ENCODE assay signal across 8 cellular contexts in genomic region chr12:48682533-48682905, GRCh38. TPM values are rescaled to one million over a fixed set of nuclear protein-coding genes. Genes with fewer than 3 reads are reported as not detected.
DNase-seq lines count a peak whose midpoint lies in the region; ATAC-seq and TF ChIP-seq lines count a peak whose summit lies in the region.
"Not testable (repeated sequence)": the region's sequence is repeated elsewhere in the genome, so short reads cannot be mapped to it uniquely, and the experiment has no call there.

No MANE protein-coding gene starts in this region.

- H2BK5ac ChIP-seq in mesenchymal stem cell (ENCODE audit: low read depth, low read length, poor library complexity, severe bottlenecking), result not testable (repeated sequence)

- not testable (repeated sequence) for H4K8ac ChIP-seq in mesenchymal stem cell (ENCODE audit: low read length)

- not testable (repeated sequence) for H3K18ac ChIP-seq in mesenchymal stem cell (ENCODE audit: low read depth in 1 of 2, low read length in 2 of 2)

- H3K4me3 ChIP-seq in Caco-2 (ENCODE audit: low read depth, low read length), result peak overlapping the region; percentile 55
- H3K4me3 ChIP-seq in brain microvascular endothelial cell (ENCODE audit: low read depth, low read length), result peak overlapping the region; percentile 69
- peak overlapping the region; percentile 75 for H3K4me3 ChIP-seq in fibroblast of the aortic adventitia (ENCODE audit: low read depth, low read length)
- peak overlapping the region; percentile 57 to 88 for H3K4me3 ChIP-seq in mesenchymal stem cell (ENCODE audit: insufficient read depth in 1 of 2, low read depth in 1 of 2, low read length in 2 of 2)
- H3K4me3 ChIP-seq in psoas muscle, result peak overlapping the region; percentile 82
- H3K4me3 ChIP-seq in upper lobe of right lung, result peak overlapping the region; percentile 98

- not testable (repeated sequence) for H2BK15ac ChIP-seq in mesenchymal stem cell (ENCODE audit: low read depth, poor library complexity, severe bottlenecking)

- 4% methylated on average over 14 of the region's 19 CpGs for WGBS in mesenchymal stem cell
- whole genome bisulfite sequencing in psoas muscle, 3 donors, result 12 to 23% (median 20%) methylated on average over 19 of the region's 19 CpGs

- not testable (repeated sequence) for TF ChIP-seq CTCF in Caco-2 (IDR thresholded peaks at IDR 0.05; ENCODE audit: insufficient read depth in 1 of 2, low read depth in 1 of 2, low read length in 1 of 2, severe bottlenecking in 1 of 2, unreplicated experiment in 1 of 2); brain microvascular endothelial cell (IDR thresholded peaks at IDR 0.05; ENCODE audit: low read depth, low read length, missing control alignments); fibroblast of the aortic adventitia (IDR thresholded peaks at IDR 0.05; ENCODE audit: insufficient read depth, low read length); psoas muscle (IDR thresholded peaks at IDR 0.05); upper lobe of right lung (IDR thresholded peaks at IDR 0.05)

- H3K4me1 Mint-ChIP-seq in Caco-2 (ENCODE audit: low read depth, unreplicated experiment), result peaks cover 14% of the 10 kb centered on the region
- peaks cover 36% of the 10 kb centered on the region for H3K4me1 Mint-ChIP-seq in activated CD4-positive, alpha-beta T cell treated with anti-CD3 and anti-CD28 coated beads for 36 hours

- BruUV-seq in Caco-2 (replicated peaks; lab: Mats Ljungman, UMichigan), result TSS peak; percentile 85

- not testable (repeated sequence) for H3K9me3 Mint-ChIP-seq in Caco-2 (ENCODE audit: unreplicated experiment); activated CD4-positive, alpha-beta T cell treated with anti-CD3 and anti-CD28 coated beads for 36 hours (ENCODE audit: low read depth)

- peak overlapping the region; percentile 94 for H3K9ac ChIP-seq in mesenchymal stem cell (ENCODE audit: low read length)

- H2BK12ac ChIP-seq in mesenchymal stem cell (ENCODE audit: low read length in 2 of 2), result not testable (repeated sequence)

- peaks cover 62% of the 10 kb centered on the region for H3K36me3 Mint-ChIP-seq in Caco-2 (ENCODE audit: insufficient read depth, unreplicated experiment)
- H3K36me3 Mint-ChIP-seq in activated CD4-positive, alpha-beta T cell treated with anti-CD3 and anti-CD28 coated beads for 36 hours (ENCODE audit: low read depth), result peaks cover 38% of the 10 kb centered on the region

- peak overlapping the region; percentile 93 for H3K27ac Mint-ChIP-seq in Caco-2 (ENCODE audit: unreplicated experiment)
- H3K27ac Mint-ChIP-seq in activated CD4-positive, alpha-beta T cell treated with anti-CD3 and anti-CD28 coated beads for 36 hours, result peak overlapping the region; percentile 83

- H2AK5ac ChIP-seq in mesenchymal stem cell (ENCODE audit: low read length, severe bottlenecking), result not testable (repeated sequence)

- not testable (repeated sequence) for H3K79me1 ChIP-seq in mesenchymal stem cell (replicated peaks; ENCODE audit: low read length, poor library complexity, severe bottlenecking)

- in situ Hi-C loops in brain microvascular endothelial cell (cut with HindIII; ENCODE audit: low pct_ligation_motif_present, low sequenced_read_pairs), result not testable (repeated sequence)

- DNase-seq in Caco-2; activated CD4-positive, alpha-beta T cell treated with anti-CD3 and anti-CD28 coated beads for 36 hours; brain microvascular endothelial cell; fibroblast of the aortic adventitia (ENCODE audit: low read depth); mesenchymal stem cell; psoas muscle; upper lobe of right lung: not testable (repeated sequence)

- H3K9me3 ChIP-seq in Caco-2; KOPT-K1 (ENCODE audit: insufficient read depth, low read length, poor library complexity, severe bottlenecking); mesenchymal stem cell (ENCODE audit: control insufficient read depth, low read length); psoas muscle; upper lobe of right lung: not testable (repeated sequence)

- ATAC-seq in activated CD4-positive, alpha-beta T cell treated with anti-CD3 and anti-CD28 coated beads for 36 hours; psoas muscle; upper lobe of right lung: not testable (repeated sequence)

- POLR2A ChIA-PET in Caco-2 (lab: Charles Lee), result interaction anchor here (0.6 to 1.5 kb wide), 5 partner anchors 9 to 396 kb away, joined by 3 to 15 read pairs (median 3); partner anchors contain the start of gene ADCY6
- POLR2A ChIA-PET in activated CD4-positive, alpha-beta T cell treated with anti-CD3 and anti-CD28 coated beads for 36 hours (lab: Charles Lee), result interaction anchor here (0.5 to 1.5 kb wide), 14 partner anchors 9 to 640 kb away, joined by 3 to 8 read pairs (median 3); partner anchors contain the start of genes ARF3 and TROAP

- not testable (repeated sequence) for H3K23ac ChIP-seq in mesenchymal stem cell (ENCODE audit: low read length in 2 of 2)

- H3K4me1 ChIP-seq in Caco-2 (peaks cover 24% of the 10 kb centered on the region; the same call in 1 of the 2 replicates), mesenchymal stem cell (ENCODE audit: control insufficient read depth, insufficient read depth, low read depth, low read length) (peaks cover 12% of the 10 kb centered on the region), psoas muscle (peaks cover 32% of the 10 kb centered on the region), upper lobe of right lung (peaks cover 33% of the 10 kb centered on the region)

- H2AFZ ChIP-seq in mesenchymal stem cell (ENCODE audit: low read depth, low read length), result peak overlapping the region; percentile 91

- not testable (repeated sequence) for H3K14ac ChIP-seq in mesenchymal stem cell (ENCODE audit: low read length in 2 of 2)

- not testable (repeated sequence) for H2BK120ac ChIP-seq in mesenchymal stem cell (ENCODE audit: low read depth, low read length)

- intact Hi-C loops in Caco-2 (cut with micrococcal nuclease; ENCODE audit: unreplicated experiment), result loop anchor here (1.0 kb wide), 1 partner anchor 34 kb away; the partner anchor contains the start of gene CCNT1
- intact Hi-C loops in activated CD4-positive, alpha-beta T cell treated with anti-CD3 and anti-CD28 coated beads for 36 hours (cut with DNase I, micrococcal nuclease), result loop anchor here (1.0 to 10.0 kb wide), 9 partner anchors 34 to 976 kb away; partner anchors contain the start of genes CCNT1 (in 2 of the 2), CACNB3 (in 1 of the 2), RND1 (in 1 of the 2) and RPAP3 (in 1 of the 2)
- intact Hi-C loops in psoas muscle (cut with DNase I); upper lobe of right lung (cut with DNase I): not testable (repeated sequence)

- CTCF ChIA-PET in Caco-2 (lab: Charles Lee), result interaction anchor here (0.8 to 1.8 kb wide), 3 partner anchors 10 to 113 kb away, joined by 4 to 7 read pairs (median 4); no protein-coding TSS in a partner anchor
- CTCF ChIA-PET in activated CD4-positive, alpha-beta T cell treated with anti-CD3 and anti-CD28 coated beads for 36 hours (lab: Charles Lee), result interaction anchor here (0.8 to 1.5 kb wide), 4 partner anchors 9 to 286 kb away, joined by 3 to 5 read pairs (median 3); no protein-coding TSS in a partner anchor

- not testable (repeated sequence) for H4K91ac ChIP-seq in mesenchymal stem cell (ENCODE audit: low read length)

- H3K4me2 ChIP-seq in mesenchymal stem cell (ENCODE audit: low read length, poor library complexity, severe bottlenecking), result peak overlapping the region; percentile 76

- not testable (repeated sequence) for H3K36me3 ChIP-seq in Caco-2 (ENCODE audit: control insufficient read depth, insufficient read depth, low read length)
- H3K36me3 ChIP-seq in KOPT-K1 (ENCODE audit: insufficient read depth, low read length), result peaks cover 37% of the 10 kb centered on the region
- H3K36me3 ChIP-seq in brain microvascular endothelial cell (replicated peaks), result peaks cover 26% of the 10 kb centered on the region
- H3K36me3 ChIP-seq in mesenchymal stem cell (ENCODE audit: control insufficient read depth in 1 of 2, insufficient read depth in 2 of 2, low read depth in 1 of 2, low read length in 2 of 2), result peaks cover 2 to 29% of the 10 kb centered on the region in 2 experiments
- peaks cover 2 to 28% of the 10 kb centered on the region in 2 donors for H3K36me3 ChIP-seq in psoas muscle (ENCODE audit: insufficient read depth in 1 of 2, low read depth in 1 of 2)
- H3K36me3 ChIP-seq in upper lobe of right lung, result peaks cover 15% of the 10 kb centered on the region

- not testable (repeated sequence) for H3K27me3 ChIP-seq in Caco-2 (replicated peaks; ENCODE audit: control insufficient read depth, insufficient read depth, low read length); brain microvascular endothelial cell (replicated peaks); mesenchymal stem cell (ENCODE audit: control insufficient read depth in 1 of 2, insufficient read depth in 1 of 2, low read length in 2 of 2); psoas muscle (ENCODE audit: insufficient read depth in 3 of 3, low read length in 2 of 3); upper lobe of right lung

- peak overlapping the region; percentile 92 for H3K4me3 Mint-ChIP-seq in Caco-2 (ENCODE audit: unreplicated experiment)
- H3K4me3 Mint-ChIP-seq in activated CD4-positive, alpha-beta T cell treated with anti-CD3 and anti-CD28 coated beads for 36 hours, result peak overlapping the region; percentile 87

- H3K27ac ChIP-seq in KOPT-K1 (ENCODE audit: low read depth, low read length, poor library complexity, severe bottlenecking) (peak overlapping the region; percentile 92), mesenchymal stem cell (ENCODE audit: low read length, poor library complexity, severe bottlenecking) (peak overlapping the region; percentile 40), psoas muscle (peak overlapping the region; percentile 90), upper lobe of right lung (peak overlapping the region; percentile 52)
- H3K27ac ChIP-seq in brain microvascular endothelial cell, result not testable (repeated sequence)

- not testable (repeated sequence) for H3K27me3 Mint-ChIP-seq in Caco-2 (ENCODE audit: insufficient read depth, unreplicated experiment); activated CD4-positive, alpha-beta T cell treated with anti-CD3 and anti-CD28 coated beads for 36 hours

- H3K4ac ChIP-seq in mesenchymal stem cell (ENCODE audit: low read depth in 1 of 2, low read length in 2 of 2), result not testable (repeated sequence)

RNA-seq across cellular contexts. Expression of gene KANSL2, which starts 0.5 kb away (rescaled TPM):
- total RNA-seq in Caco-2 (2022) (59.7 and 67.2 TPM in 2 replicates), fibroblast of the aortic adventitia (ENCODE audit: low replicate concordance) (21.2 and 39.8 TPM in 2 replicates), psoas muscle (10 to 100 TPM; 30.7 to 59.4 (median 33.4) TPM), upper lobe of right lung (24.7 TPM)
- 10 to 100 TPM; 44.0 to 59.8 TPM for total RNA-seq in activated CD4-positive, alpha-beta T cell treated with anti-CD3 and anti-CD28 coated beads for 36 hours
- polyA plus RNA-seq in mesenchymal stem cell (2013, experiment 1 of 2), result 18.3 TPM
- polyA plus RNA-seq in mesenchymal stem cell (2013, experiment 2 of 2), result 18.4 TPM
- polyA plus RNA-seq in psoas muscle, result 10 to 100 TPM; 34.1 to 88.1 (median 57.1) TPM

RNA-seq across cellular contexts. Expression of gene CCNT1, which starts 34.0 kb away (rescaled TPM):
- total RNA-seq in Caco-2 (2022) (52.1 and 53.1 TPM in 2 replicates), fibroblast of the aortic adventitia (ENCODE audit: low replicate concordance) (21.1 and 34.3 TPM in 2 replicates), psoas muscle (10 to 100 TPM; 25.9 to 31.8 (median 28.7) TPM), upper lobe of right lung (31.2 TPM)
- total RNA-seq in activated CD4-positive, alpha-beta T cell treated with anti-CD3 and anti-CD28 coated beads for 36 hours, result 10 to 100 TPM; 82.2 to 85.1 TPM
- 14.6 TPM for polyA plus RNA-seq in mesenchymal stem cell (2013, experiment 1 of 2)
- 14.7 TPM for polyA plus RNA-seq in mesenchymal stem cell (2013, experiment 2 of 2)
- 10 to 100 TPM in 1 of 3 donors, 1 to 10 TPM in 2; 5.2 to 17.0 (median 6.1) TPM for polyA plus RNA-seq in psoas muscle
